ENCODE assay signal across 1 cellular context in genomic region chr16:50169555-50170096, GRCh38.
A peak's percentile ranks its signal among the peaks of the same experiment; 100 is the strongest.
TF ChIP-seq lines count a peak whose summit lies in the region.

No MANE protein-coding gene starts in this region.

TF ChIP-seq in HepG2, 621 proteins besides CTCF, POLR2A, EP300 and RAD21:
- TF ChIP-seq NR2F6 (IDR thresholded peaks at IDR 0.05) (0 out of 2 replicates have a peak, but pooled peaks have one; percentile 16), NR2F6 (CRISPR knock-in tag; IDR thresholded peaks at IDR 0.05) (no peak), HNF4G (IDR thresholded peaks at IDR 0.05; ENCODE audit: borderline replicate concordance, low read depth, low read length) (peak; percentile 20; the same call in 1 of the 2 replicates), HNF4G (CRISPR knock-in tag; IDR thresholded peaks at IDR 0.05; ENCODE audit: borderline replicate concordance, low read depth) (no peak), ZSCAN25 (CRISPR knock-in tag; IDR thresholded peaks at IDR 0.05) (no peak)
